ENCODE assay signal across 1 cellular context in genomic region chr16:13915033-13915635, GRCh38.
A peak's percentile ranks its signal among the peaks of the same experiment; 100 is the strongest.
TF ChIP-seq lines count a peak whose summit lies in the region.

No MANE protein-coding gene starts in this region.

TF ChIP-seq in HepG2, 621 proteins besides CTCF, POLR2A, EP300 and RAD21 (continued from another document and continues in another):
- TF ChIP-seq FOXP4 (CRISPR knock-in tag; IDR thresholded peaks at IDR 0.05) (peak; percentile 43; the same call in 1 of the 2 replicates), ZNF234 (CRISPR knock-in tag; conservative IDR thresholded peaks at IDR 0.05) (no peak), ZNF652 (CRISPR knock-in tag; IDR thresholded peaks at IDR 0.05; ENCODE audit: borderline replicate concordance, low read depth) (no peak; the same call in 1 of the 2 replicates), ZFP36L2 (CRISPR knock-in tag; IDR thresholded peaks at IDR 0.05) (no peak), PPARG (CRISPR knock-in tag; conservative IDR thresholded peaks at IDR 0.05) (0 out of 2 replicates have a peak, but pooled peaks have one; percentile 14), SAFB2 (CRISPR knock-in tag; IDR thresholded peaks at IDR 0.05; ENCODE audit: borderline replicate concordance, low read depth) (peak; percentile 81; the same call in 1 of the 2 replicates), ERF (CRISPR knock-in tag; IDR thresholded peaks at IDR 0.05) (peak; percentile 87), ZNF136 (CRISPR knock-in tag; IDR thresholded peaks at IDR 0.05; ENCODE audit: low read depth) (0 out of 2 replicates have a peak, but pooled peaks have one; percentile 92), ZNF44 (CRISPR knock-in tag; IDR thresholded peaks at IDR 0.05) (0 out of 2 replicates have a peak, but pooled peaks have one; percentile 73), ADNP (CRISPR knock-in tag; IDR thresholded peaks at IDR 0.05) (peak; percentile 93), ZNF598 (CRISPR knock-in tag; IDR thresholded peaks at IDR 0.05; ENCODE audit: borderline replicate concordance) (0 out of 2 replicates have a peak, but pooled peaks have one; percentile 70), MEF2D (CRISPR knock-in tag; IDR thresholded peaks at IDR 0.05) (peak; percentile 93), CBX5 (CRISPR knock-in tag; IDR thresholded peaks at IDR 0.05; ENCODE audit: borderline replicate concordance) (no peak), DNMT1 (CRISPR knock-in tag; IDR thresholded peaks at IDR 0.05) (peak; percentile 78; the same call in 1 of the 2 replicates), ZNF503 (CRISPR knock-in tag; IDR thresholded peaks at IDR 0.05) (0 out of 2 replicates have a peak, but pooled peaks have one; percentile 35), MAX (IDR thresholded peaks at IDR 0.05) (peak; percentile 61; the same call in 1 of the 2 replicates), MAF1 (CRISPR knock-in tag; IDR thresholded peaks at IDR 0.05; ENCODE audit: borderline replicate concordance) (no peak), ZNF878 (CRISPR knock-in tag; IDR thresholded peaks at IDR 0.05) (0 out of 2 replicates have a peak, but pooled peaks have one; percentile 77), ARID5B (CRISPR knock-in tag; IDR thresholded peaks at IDR 0.05) (peak; percentile 89), ZNF550 (CRISPR knock-in tag; IDR thresholded peaks at IDR 0.05; ENCODE audit: borderline replicate concordance) (0 out of 2 replicates have a peak, but pooled peaks have one; percentile 26), HIC2 (CRISPR knock-in tag; IDR thresholded peaks at IDR 0.05; ENCODE audit: low read depth) (peak; percentile 80; the same call in 1 of the 2 replicates), CEBPG (CRISPR knock-in tag; IDR thresholded peaks at IDR 0.05) (0 out of 2 replicates have a peak, but pooled peaks have one; percentile 4), NR2F2 (IDR thresholded peaks at IDR 0.05; ENCODE audit: borderline replicate concordance, low read depth) (no peak), BRCA1 (CRISPR knock-in tag; IDR thresholded peaks at IDR 0.05) (no peak; the same call in 1 of the 2 replicates), RXRB (CRISPR knock-in tag; IDR thresholded peaks at IDR 0.05; ENCODE audit: borderline replicate concordance) (peak; percentile 58; the same call in 1 of the 2 replicates), PAXIP1 (CRISPR knock-in tag; conservative IDR thresholded peaks at IDR 0.05) (peak; percentile 83), CREBL2 (CRISPR knock-in tag; IDR thresholded peaks at IDR 0.05; ENCODE audit: borderline replicate concordance) (no peak), ZNF441 (CRISPR knock-in tag; IDR thresholded peaks at IDR 0.05; ENCODE audit: borderline replicate concordance) (peak; percentile 78; the same call in 1 of the 2 replicates), TEAD3 (CRISPR knock-in tag; optimal IDR thresholded peaks at IDR 0.05; ENCODE audit: borderline replicate concordance) (peak; percentile 80), FOXP1 (IDR thresholded peaks at IDR 0.05) (no peak), FOXP1 (CRISPR knock-in tag; IDR thresholded peaks at IDR 0.05) (no peak), ZNF713 (CRISPR knock-in tag; IDR thresholded peaks at IDR 0.05) (peak; percentile 91; the same call in 1 of the 2 replicates), ZNF33B (CRISPR knock-in tag; IDR thresholded peaks at IDR 0.05) (0 out of 2 replicates have a peak, but pooled peaks have one; percentile 36), BCL3 (CRISPR knock-in tag; IDR thresholded peaks at IDR 0.05) (peak; percentile 88), ZNF232 (CRISPR knock-in tag; IDR thresholded peaks at IDR 0.05; ENCODE audit: borderline replicate concordance) (0 out of 2 replicates have a peak, but pooled peaks have one; percentile 0), ZMYM3 (CRISPR knock-in tag; IDR thresholded peaks at IDR 0.05) (peak; percentile 98), ZNF350 (CRISPR knock-in tag; IDR thresholded peaks at IDR 0.05; ENCODE audit: borderline replicate concordance, low read depth) (0 out of 2 replicates have a peak, but pooled peaks have one; percentile 18), MXD4 (CRISPR knock-in tag; IDR thresholded peaks at IDR 0.05) (0 out of 2 replicates have a peak, but pooled peaks have one; percentile 32), ZNF670 (CRISPR knock-in tag; IDR thresholded peaks at IDR 0.05; ENCODE audit: borderline replicate concordance) (peak; percentile 90), KLF12 (CRISPR knock-in tag; IDR thresholded peaks at IDR 0.05; ENCODE audit: borderline replicate concordance) (no peak), IKZF5 (CRISPR knock-in tag; IDR thresholded peaks at IDR 0.05) (0 out of 2 replicates have a peak, but pooled peaks have one; percentile 62), CBX2 (IDR thresholded peaks at IDR 0.05; ENCODE audit: low read depth, low read length) (no peak), CBX2 (CRISPR knock-in tag; IDR thresholded peaks at IDR 0.05; ENCODE audit: low read depth) (peak; percentile 85; the same call in 1 of the 2 replicates), PHF20 (CRISPR knock-in tag; IDR thresholded peaks at IDR 0.05) (peak; percentile 42; the same call in 1 of the 2 replicates), ZNF619 (CRISPR knock-in tag; IDR thresholded peaks at IDR 0.05) (peak; percentile 83; the same call in 1 of the 2 replicates), DRAP1 (CRISPR knock-in tag; IDR thresholded peaks at IDR 0.05) (peak; percentile 22; the same call in 1 of the 2 replicates)
